Comparison of ENCODE assay signal across 8 cellular contexts in genomic region chr1:27391511-27392095, GRCh38. TPM values are rescaled to one million over a fixed set of nuclear protein-coding genes. Genes with fewer than 3 reads are reported as not detected.
DNase-seq lines count a peak whose midpoint lies in the region; ATAC-seq, FAIRE-seq and TF ChIP-seq lines count a peak whose summit lies in the region.

No MANE protein-coding gene starts in this region.

- TF ChIP-seq CTCF in bronchial epithelial cell (IDR thresholded peaks at IDR 0.05; ENCODE audit: insufficient read depth, low read length, severe bottlenecking) = peak; percentile 11

- DNase-seq in NCI-H146 (lab: John Stamatoyannopoulos, UW) = peak; percentile 44
- DNase-seq in NCI-H146 treated with DMSO at 0.1 percent for 48 hours (lab: John Stamatoyannopoulos, UW; ENCODE audit: unreplicated experiment) = no peak
- DNase-seq in RPMI7951 (ENCODE audit: low read depth) = peak; percentile 54
- DNase-seq in bronchial epithelial cell (ENCODE audit: low read depth) = peak; percentile 51
- peak; percentile 73 for DNase-seq in iPS-NIHi7 (ENCODE audit: extremely low spot score)

- H3K4me2 ChIP-seq in skeletal muscle satellite cell (ENCODE audit: low read length) = peak overlapping the region; percentile 100

- H3K4me3 ChIP-seq in bronchial epithelial cell (ENCODE audit: low read depth, low read length) (peak overlapping the region; percentile 45), skeletal muscle satellite cell (ENCODE audit: low read length) (peak overlapping the region; percentile 96)

- no peaks in the 10 kb centered on the region for H3K9me3 ChIP-seq in skeletal muscle satellite cell (replicated peaks; ENCODE audit: low read length)

- FAIRE-seq in bronchial epithelial cell (lab: Jason Lieb, UNC) = no peak

- peak overlapping the region; percentile 70 for H3K9ac ChIP-seq in skeletal muscle satellite cell (ENCODE audit: low read depth, low read length)

- peaks cover 33% of the 10 kb centered on the region for H3K4me1 ChIP-seq in skeletal muscle satellite cell (ENCODE audit: control insufficient read depth, insufficient read depth, low read length)

- H3K36me3 ChIP-seq in bronchial epithelial cell (ENCODE audit: control insufficient read depth, insufficient read depth, low read length) = no peaks in the 10 kb centered on the region
- no peaks in the 10 kb centered on the region for H3K36me3 ChIP-seq in skeletal muscle satellite cell (ENCODE audit: insufficient read depth, low read length)

- H3K27me3 ChIP-seq in bronchial epithelial cell (ENCODE audit: control insufficient read depth, insufficient read depth, low read length) (no peaks in the 10 kb centered on the region), skeletal muscle satellite cell (ENCODE audit: control insufficient read depth, insufficient read depth, low read length) (peaks cover 5% of the 10 kb centered on the region)

- ATAC-seq in HG02678 (IDR thresholded peaks at IDR 0.05; ENCODE audit: unreplicated experiment) (no peak), HG02852 (IDR thresholded peaks at IDR 0.05; ENCODE audit: unreplicated experiment) (no peak)

RNA-seq across cellular contexts. Expression of gene GPR3, which starts 0.8 kb away (rescaled TPM):
- 4.5 and 6.4 TPM in 2 replicates for total RNA-seq in RPMI7951 (2014; rRNA removed; shearing (Covaris generic))
- total RNA-seq in bronchial epithelial cell = not detected in 2 replicates
- 1.0 and 1.5 TPM in 2 replicates for total RNA-seq in skeletal muscle satellite cell (2012; rRNA removed)

RNA-seq across cellular contexts. Expression of gene CD164L2, which starts 8.5 kb away (rescaled TPM):
- total RNA-seq in RPMI7951 (2014; rRNA removed; shearing (Covaris generic)) = not detected in 2 replicates
- 1.1 and 2.9 TPM in 2 replicates for total RNA-seq in bronchial epithelial cell
- total RNA-seq in skeletal muscle satellite cell (2012; rRNA removed) = not detected in 2 replicates

RNA-seq across cellular contexts. Expression of gene FCN3, which starts 17.0 kb away (rescaled TPM):
- total RNA-seq in RPMI7951 (2014; rRNA removed; shearing (Covaris generic)) = not detected in 2 replicates
- 0.26 TPM in 2 replicates for total RNA-seq in bronchial epithelial cell
- not detected in 2 replicates for total RNA-seq in skeletal muscle satellite cell (2012; rRNA removed)

RNA-seq across cellular contexts. Expression of gene MAP3K6, which starts 24.8 kb away (rescaled TPM):
- total RNA-seq in RPMI7951 (2014; rRNA removed; shearing (Covaris generic)) = 14.5 and 20.6 TPM in 2 replicates
- total RNA-seq in bronchial epithelial cell = 12.1 and 17.2 TPM in 2 replicates
- total RNA-seq in skeletal muscle satellite cell (2012; rRNA removed) = 19.3 and 27.1 TPM in 2 replicates

RNA-seq across cellular contexts. Expression of gene SYTL1, which starts 49.8 kb away (rescaled TPM):
- 0.12 TPM in 1 of 2 replicates, not detected in the other for total RNA-seq in RPMI7951 (2014; rRNA removed; shearing (Covaris generic))
- total RNA-seq in bronchial epithelial cell = 31.9 and 86.3 TPM in 2 replicates
- total RNA-seq in skeletal muscle satellite cell (2012; rRNA removed) = 0.25 TPM in 1 of 2 replicates, not detected in the other
